Comparison of ENCODE assay signal across 1 cellular context in the genomic region with DNA sequence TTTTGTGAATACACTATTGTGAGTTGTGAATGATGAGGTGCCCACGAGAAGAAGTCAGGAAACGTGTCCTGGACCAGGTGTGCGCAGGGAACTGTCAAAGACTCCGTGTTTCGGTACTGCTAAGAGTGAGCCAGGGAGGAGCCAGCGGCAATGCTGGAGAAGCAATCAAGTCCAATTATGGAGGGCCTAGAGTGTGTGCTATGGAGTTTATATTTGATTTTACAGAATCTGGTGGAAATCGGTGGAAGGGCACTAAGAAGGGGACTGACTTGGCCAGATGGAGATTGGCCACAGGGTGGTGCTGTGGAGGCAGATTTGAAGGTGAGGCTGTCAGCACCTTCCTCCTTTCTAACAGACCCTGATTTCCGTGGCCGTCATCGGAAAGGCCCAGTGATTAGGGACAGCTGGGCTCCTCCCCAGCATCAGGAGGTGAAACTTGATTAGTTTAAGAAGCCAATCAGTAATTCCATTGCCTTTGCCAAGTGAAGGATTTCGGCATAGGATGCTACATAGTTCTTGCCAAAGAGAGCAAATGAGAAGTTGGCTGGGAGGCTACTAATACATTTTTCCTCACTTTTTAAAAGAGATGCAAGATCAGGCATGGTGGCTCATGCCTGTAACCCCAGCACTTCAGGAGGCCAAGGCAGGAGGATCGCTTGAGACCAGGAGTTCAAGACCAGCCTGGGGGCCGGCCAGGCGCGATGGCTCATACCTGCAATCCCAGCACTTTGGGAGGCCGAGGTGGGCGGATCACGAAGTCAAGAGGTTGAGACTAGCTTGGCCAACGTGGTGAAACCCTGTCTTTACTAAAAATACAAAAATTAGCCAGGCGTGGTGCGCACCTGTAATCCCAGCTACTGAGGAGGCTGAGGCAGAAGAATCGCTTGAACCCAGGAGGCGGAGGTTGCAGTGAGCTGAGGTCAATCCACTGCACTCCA.
TF ChIP-seq lines count a peak whose summit lies in the region.

No MANE protein-coding gene starts in this region.

TF ChIP-seq in K562, 482 proteins besides CTCF, POLR2A, EP300 and RAD21 (continued from another document):
- TF ChIP-seq NFIC (IDR thresholded peaks at IDR 0.05), result 0 out of 2 replicates have a peak, but pooled peaks have one; percentile 18
- no peak for TF ChIP-seq CHD4 (IDR thresholded peaks at IDR 0.05; ENCODE audit: insufficient read depth, insufficient replicate concordance, low read depth, low read length, poor library complexity, severe bottlenecking)
- no peak for TF ChIP-seq ZNF318 (IDR thresholded peaks at IDR 0.05; ENCODE audit: borderline replicate concordance in 1 of 2, low read depth in 1 of 2)
- TF ChIP-seq, protein P1, sequence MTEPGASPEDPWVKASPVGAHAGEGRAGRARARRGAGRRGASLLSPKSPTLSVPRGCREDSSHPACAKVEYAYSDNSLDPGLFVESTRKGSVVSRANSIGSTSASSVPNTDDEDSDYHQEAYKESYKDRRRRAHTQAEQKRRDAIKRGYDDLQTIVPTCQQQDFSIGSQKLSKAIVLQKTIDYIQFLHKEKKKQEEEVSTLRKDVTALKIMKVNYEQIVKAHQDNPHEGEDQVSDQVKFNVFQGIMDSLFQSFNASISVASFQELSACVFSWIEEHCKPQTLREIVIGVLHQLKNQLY (CRISPR knock-in tag; conservative IDR thresholded peaks at IDR 0.05), result peak in 1 of 2 experiments; percentile 58; a peak in 1 of 4 replicates
- TF ChIP-seq ZFP36 (IDR thresholded peaks at IDR 0.05; ENCODE audit: low read depth, low read length, partially characterized antibody), result no peak
- no peak for TF ChIP-seq SRSF1 (IDR thresholded peaks at IDR 0.05; ENCODE audit: low read depth, low read length)
- peak; percentile 40; the same call in 1 of the 2 replicates for TF ChIP-seq ZNF263 (CRISPR knock-in tag; IDR thresholded peaks at IDR 0.05; ENCODE audit: borderline replicate concordance)
- peak; percentile 86 for TF ChIP-seq HDAC2 (IDR thresholded peaks at IDR 0.05)
- no peak for TF ChIP-seq MXI1 (IDR thresholded peaks at IDR 0.05; ENCODE audit: low read depth, low read length)
- no peak for TF ChIP-seq NR2C1 (IDR thresholded peaks at IDR 0.05)
- no peak for TF ChIP-seq NR2C1 (tag; IDR thresholded peaks at IDR 0.05)
- no peak for TF ChIP-seq TAF9B (IDR thresholded peaks at IDR 0.05; ENCODE audit: partially characterized antibody)
- no peak for TF ChIP-seq POLR2G (IDR thresholded peaks at IDR 0.05; ENCODE audit: low read depth, low read length)
- TF ChIP-seq HDAC3 (IDR thresholded peaks at IDR 0.05; ENCODE audit: borderline replicate concordance, partially characterized antibody), result no peak
- no peak for TF ChIP-seq ZNF133 (CRISPR knock-in tag; IDR thresholded peaks at IDR 0.05)
- TF ChIP-seq NR2F6 (CRISPR knock-in tag; IDR thresholded peaks at IDR 0.05), result no peak
- no peak for TF ChIP-seq ZNF274 (IDR thresholded peaks at IDR 0.05; ENCODE audit: borderline replicate concordance, low read depth, low read length)
- no peak for TF ChIP-seq FOXJ2 (tag; IDR thresholded peaks at IDR 0.05)
- no peak for TF ChIP-seq SMAD1 (IDR thresholded peaks at IDR 0.05; ENCODE audit: low read depth, low read length, partially characterized antibody)
- TF ChIP-seq NFXL1 (CRISPR knock-in tag; IDR thresholded peaks at IDR 0.05), result no peak
- no peak for TF ChIP-seq CCAR2 (IDR thresholded peaks at IDR 0.05; ENCODE audit: low read depth, low read length)
- no peak for TF ChIP-seq PCBP2 (IDR thresholded peaks at IDR 0.05; ENCODE audit: low read depth, low read length, poor library complexity, severe bottlenecking)
- peak; percentile 36; the same call in 1 of the 2 replicates for TF ChIP-seq SOX6 (IDR thresholded peaks at IDR 0.05)
- no peak for TF ChIP-seq PTTG1 (tag; IDR thresholded peaks at IDR 0.05; ENCODE audit: low read depth)
- TF ChIP-seq FOXP1 (CRISPR knock-in tag; IDR thresholded peaks at IDR 0.05), result no peak
- no peak for TF ChIP-seq KAT8 (IDR thresholded peaks at IDR 0.05; ENCODE audit: low read depth)
- peak; percentile 27; the same call in 1 of the 2 replicates for TF ChIP-seq ZNF282 (CRISPR knock-in tag; IDR thresholded peaks at IDR 0.05)
- peak; percentile 94 for TF ChIP-seq SMC3 (conservative IDR thresholded peaks at IDR 0.05; ENCODE audit: insufficient read depth, low read depth, low read length)
- peak; percentile 61; the same call in 1 of the 2 replicates for TF ChIP-seq ZEB2 (IDR thresholded peaks at IDR 0.05)
- no peak for TF ChIP-seq ARID1B (IDR thresholded peaks at IDR 0.05)
- no peak for TF ChIP-seq ZC3H11A (IDR thresholded peaks at IDR 0.05; ENCODE audit: low read depth, low read length)
- TF ChIP-seq PBX2 (CRISPR knock-in tag; IDR thresholded peaks at IDR 0.05; ENCODE audit: low read depth), result 0 out of 2 replicates have a peak, but pooled peaks have one; percentile 20
- TF ChIP-seq PBX2 (tag; conservative IDR thresholded peaks at IDR 0.05; ENCODE audit: low read depth), result peak; percentile 94
- TF ChIP-seq CREB1 (IDR thresholded peaks at IDR 0.05), result no peak
- no peak for TF ChIP-seq CREB1 (CRISPR knock-in tag; IDR thresholded peaks at IDR 0.05)
- 0 out of 4 replicates have a peak, but pooled peaks of 1 of the 2 experiments have one; percentile 36 for TF ChIP-seq TEAD1 (CRISPR knock-in tag; IDR thresholded peaks at IDR 0.05)
- no peak for TF ChIP-seq ZNF431 (CRISPR knock-in tag; IDR thresholded peaks at IDR 0.05)
- TF ChIP-seq ZC3H4 (CRISPR knock-in tag; IDR thresholded peaks at IDR 0.05; ENCODE audit: borderline replicate concordance), result no peak
- TF ChIP-seq NCOA4 (IDR thresholded peaks at IDR 0.05; ENCODE audit: partially characterized antibody), result no peak
- no peak for TF ChIP-seq HLTF (IDR thresholded peaks at IDR 0.05)
- no peak for TF ChIP-seq ZNF77 (CRISPR knock-in tag; IDR thresholded peaks at IDR 0.05)
- TF ChIP-seq ARID3A (IDR thresholded peaks at IDR 0.05; ENCODE audit: borderline replicate concordance, low read depth, low read length), result no peak
- TF ChIP-seq CXXC5 (CRISPR knock-in tag; IDR thresholded peaks at IDR 0.05), result peak; percentile 47; the same call in 1 of the 2 replicates
TF ChIP-seq in K562: peak in this region for 72.
